In the genomic region with DNA sequence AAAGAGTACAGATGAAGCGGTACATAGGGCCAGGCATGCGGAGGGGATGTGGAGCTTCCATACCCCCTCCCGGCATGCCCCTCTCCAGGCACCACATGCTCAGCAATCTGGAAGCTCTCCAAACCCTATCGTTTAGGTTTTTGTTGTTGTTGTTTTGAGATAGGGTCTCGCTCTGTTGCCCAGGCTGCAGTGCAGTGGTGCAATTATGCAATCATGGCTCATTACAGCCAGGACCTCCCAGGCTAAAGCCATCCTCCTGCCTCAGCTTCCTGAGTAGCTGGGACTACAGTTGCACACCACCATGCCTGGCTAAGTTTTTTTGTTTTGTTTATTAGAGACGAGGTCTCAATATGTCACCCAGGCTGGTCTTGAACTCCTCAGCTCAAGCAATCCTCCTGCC, we compare ENCODE assay signal across 2 cellular contexts.
TF ChIP-seq lines count a peak whose summit lies in the region.

No MANE protein-coding gene starts in this region.

TF ChIP-seq in HepG2, 621 proteins besides CTCF, POLR2A, EP300 and RAD21:
- TF ChIP-seq, protein P1, sequence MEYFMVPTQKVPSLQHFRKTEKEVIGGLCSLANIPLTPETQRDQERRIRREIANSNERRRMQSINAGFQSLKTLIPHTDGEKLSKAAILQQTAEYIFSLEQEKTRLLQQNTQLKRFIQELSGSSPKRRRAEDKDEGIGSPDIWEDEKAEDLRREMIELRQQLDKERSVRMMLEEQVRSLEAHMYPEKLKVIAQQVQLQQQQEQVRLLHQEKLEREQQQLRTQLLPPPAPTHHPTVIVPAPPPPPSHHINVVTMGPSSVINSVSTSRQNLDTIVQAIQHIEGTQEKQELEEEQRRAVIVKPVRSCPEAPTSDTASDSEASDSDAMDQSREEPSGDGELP (IDR thresholded peaks at IDR 0.05; ENCODE audit: borderline replicate concordance, low read depth): no peak
- TF ChIP-seq ZNF121 (CRISPR knock-in tag; IDR thresholded peaks at IDR 0.05): peak; percentile 67; the same call in 1 of the 2 replicates
- no peak for TF ChIP-seq ZNF256 (CRISPR knock-in tag; conservative IDR thresholded peaks at IDR 0.05)

TF ChIP-seq in WTC11, 78 proteins besides CTCF, POLR2A, EP300 and RAD21:
- TF ChIP-seq, protein P2, sequence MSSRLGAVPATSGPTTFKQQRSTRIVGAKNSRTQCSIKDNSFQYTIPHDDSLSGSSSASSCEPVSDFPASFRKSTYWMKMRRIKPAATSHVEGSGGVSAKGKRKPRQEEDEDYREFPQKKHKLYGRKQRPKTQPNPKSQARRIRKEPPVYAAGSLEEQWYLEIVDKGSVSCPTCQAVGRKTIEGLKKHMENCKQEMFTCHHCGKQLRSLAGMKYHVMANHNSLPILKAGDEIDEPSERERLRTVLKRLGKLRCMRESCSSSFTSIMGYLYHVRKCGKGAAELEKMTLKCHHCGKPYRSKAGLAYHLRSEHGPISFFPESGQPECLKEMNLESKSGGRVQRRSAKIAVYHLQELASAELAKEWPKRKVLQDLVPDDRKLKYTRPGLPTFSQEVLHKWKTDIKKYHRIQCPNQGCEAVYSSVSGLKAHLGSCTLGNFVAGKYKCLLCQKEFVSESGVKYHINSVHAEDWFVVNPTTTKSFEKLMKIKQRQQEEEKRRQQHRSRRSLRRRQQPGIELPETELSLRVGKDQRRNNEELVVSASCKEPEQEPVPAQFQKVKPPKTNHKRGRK (CRISPR knock-in tag; IDR thresholded peaks at IDR 0.05; ENCODE audit: borderline replicate concordance): no peak
- TF ChIP-seq, protein P3, sequence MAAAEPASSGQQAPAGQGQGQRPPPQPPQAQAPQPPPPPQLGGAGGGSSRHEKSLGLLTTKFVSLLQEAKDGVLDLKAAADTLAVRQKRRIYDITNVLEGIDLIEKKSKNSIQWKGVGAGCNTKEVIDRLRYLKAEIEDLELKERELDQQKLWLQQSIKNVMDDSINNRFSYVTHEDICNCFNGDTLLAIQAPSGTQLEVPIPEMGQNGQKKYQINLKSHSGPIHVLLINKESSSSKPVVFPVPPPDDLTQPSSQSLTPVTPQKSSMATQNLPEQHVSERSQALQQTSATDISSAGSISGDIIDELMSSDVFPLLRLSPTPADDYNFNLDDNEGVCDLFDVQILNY (CRISPR knock-in tag; IDR thresholded peaks at IDR 0.05): no peak
- TF ChIP-seq JUN (CRISPR knock-in tag; IDR thresholded peaks at IDR 0.05) (no peak), ZNF121 (CRISPR knock-in tag; IDR thresholded peaks at IDR 0.05) (0 out of 2 replicates have a peak, but pooled peaks have one; percentile 57), USF2 (CRISPR knock-in tag; IDR thresholded peaks at IDR 0.05) (no peak)
- TF ChIP-seq, protein P4, sequence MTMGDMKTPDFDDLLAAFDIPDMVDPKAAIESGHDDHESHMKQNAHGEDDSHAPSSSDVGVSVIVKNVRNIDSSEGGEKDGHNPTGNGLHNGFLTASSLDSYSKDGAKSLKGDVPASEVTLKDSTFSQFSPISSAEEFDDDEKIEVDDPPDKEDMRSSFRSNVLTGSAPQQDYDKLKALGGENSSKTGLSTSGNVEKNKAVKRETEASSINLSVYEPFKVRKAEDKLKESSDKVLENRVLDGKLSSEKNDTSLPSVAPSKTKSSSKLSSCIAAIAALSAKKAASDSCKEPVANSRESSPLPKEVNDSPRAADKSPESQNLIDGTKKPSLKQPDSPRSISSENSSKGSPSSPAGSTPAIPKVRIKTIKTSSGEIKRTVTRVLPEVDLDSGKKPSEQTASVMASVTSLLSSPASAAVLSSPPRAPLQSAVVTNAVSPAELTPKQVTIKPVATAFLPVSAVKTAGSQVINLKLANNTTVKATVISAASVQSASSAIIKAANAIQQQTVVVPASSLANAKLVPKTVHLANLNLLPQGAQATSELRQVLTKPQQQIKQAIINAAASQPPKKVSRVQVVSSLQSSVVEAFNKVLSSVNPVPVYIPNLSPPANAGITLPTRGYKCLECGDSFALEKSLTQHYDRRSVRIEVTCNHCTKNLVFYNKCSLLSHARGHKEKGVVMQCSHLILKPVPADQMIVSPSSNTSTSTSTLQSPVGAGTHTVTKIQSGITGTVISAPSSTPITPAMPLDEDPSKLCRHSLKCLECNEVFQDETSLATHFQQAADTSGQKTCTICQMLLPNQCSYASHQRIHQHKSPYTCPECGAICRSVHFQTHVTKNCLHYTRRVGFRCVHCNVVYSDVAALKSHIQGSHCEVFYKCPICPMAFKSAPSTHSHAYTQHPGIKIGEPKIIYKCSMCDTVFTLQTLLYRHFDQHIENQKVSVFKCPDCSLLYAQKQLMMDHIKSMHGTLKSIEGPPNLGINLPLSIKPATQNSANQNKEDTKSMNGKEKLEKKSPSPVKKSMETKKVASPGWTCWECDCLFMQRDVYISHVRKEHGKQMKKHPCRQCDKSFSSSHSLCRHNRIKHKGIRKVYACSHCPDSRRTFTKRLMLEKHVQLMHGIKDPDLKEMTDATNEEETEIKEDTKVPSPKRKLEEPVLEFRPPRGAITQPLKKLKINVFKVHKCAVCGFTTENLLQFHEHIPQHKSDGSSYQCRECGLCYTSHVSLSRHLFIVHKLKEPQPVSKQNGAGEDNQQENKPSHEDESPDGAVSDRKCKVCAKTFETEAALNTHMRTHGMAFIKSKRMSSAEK (CRISPR knock-in tag; IDR thresholded peaks at IDR 0.05; ENCODE audit: borderline replicate concordance): no peak
